11 cellular contexts compared by ENCODE assay signal in the genomic region with DNA sequence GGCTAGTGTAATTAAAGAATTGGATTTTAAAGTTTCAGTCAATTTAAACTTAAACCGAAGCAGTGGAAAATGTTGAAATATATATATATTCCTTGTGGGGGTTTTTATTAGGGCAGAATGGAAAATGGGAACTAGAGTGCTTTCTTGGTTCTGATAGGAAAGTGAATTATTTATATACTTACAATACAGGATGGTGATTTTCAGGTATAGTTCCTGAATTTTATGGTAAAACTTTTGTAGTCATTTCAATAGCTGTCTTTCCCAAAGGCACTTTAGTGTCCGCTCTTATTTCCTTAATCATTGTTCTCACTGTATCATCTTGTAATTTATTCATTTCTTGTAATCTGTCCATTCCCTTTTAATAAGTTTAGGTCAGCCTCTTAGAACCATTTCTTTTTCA. TPM values are rescaled to one million over a fixed set of nuclear protein-coding genes. Genes with fewer than 3 reads are reported as not detected.
DNase-seq lines count a peak whose midpoint lies in the region; ATAC-seq, FAIRE-seq and TF ChIP-seq lines count a peak whose summit lies in the region.
"Had no signal": no experiment of that assay in that cellular context is flagged by ENCODE, and none has a peak within 500 bp of the region (broad histone marks: within the 10 kb centered on the region; RNA-seq: fewer than 3 reads in every experiment).

No MANE protein-coding gene starts in this region.

- H3K27me3 ChIP-seq in HUES6 (ENCODE audit: control insufficient read depth, insufficient read depth, low read length) (no peaks in the 10 kb centered on the region), K562 (ENCODE audit: control insufficient read depth in 2 of 2, insufficient read depth in 2 of 2, low read length in 2 of 2) (no peaks in the 10 kb centered on the region), foreskin keratinocyte (no peaks in the 10 kb centered on the region)

- peak overlapping the region; percentile 95 for H3K4me2 ChIP-seq in K562 (ENCODE audit: insufficient read depth, low read length)

- H3K9me3 ChIP-seq in HUES6 (ENCODE audit: control insufficient read depth, insufficient read depth, low read depth, low read length) (no peaks in the 10 kb centered on the region), K562 (replicated peaks; ENCODE audit: control insufficient read depth, insufficient read depth, low read depth, low read length) (no peaks in the 10 kb centered on the region), mesodermal cell (ENCODE audit: control insufficient read depth, low read length) (no peaks in the 10 kb centered on the region)

- peaks cover 38% of the 10 kb centered on the region for H4K20me1 ChIP-seq in K562 (replicated peaks; ENCODE audit: control insufficient read depth, insufficient read depth, low read length)

- TF ChIP-seq CTCF in AG10803 (conservative IDR thresholded peaks at IDR 0.05; ENCODE audit: low read length) (no peak), K562 (IDR thresholded peaks at IDR 0.05 in 2 of 3, conservative IDR thresholded peaks at IDR 0.05 in 1 of 3; ENCODE audit: insufficient read depth in 2 of 3, low read depth in 1 of 3, low read length in 3 of 3) (no peak), foreskin keratinocyte (conservative IDR thresholded peaks at IDR 0.05) (no peak)

- FAIRE-seq in K562 (lab: Jason Lieb, UNC), result no peak

- no TSS peak for BruUV-seq in K562 (replicated peaks; lab: Mats Ljungman, UMichigan)

- TF ChIP-seq EP300 in K562 (IDR thresholded peaks at IDR 0.05; ENCODE audit: low read length), result no peak

- POLR2A ChIA-PET in K562 (lab: Yijun Ruan, JAX), result interaction anchor here (1.4 kb wide), 1 partner anchor 9 kb away, joined by 5 read pairs; no protein-coding TSS in a partner anchor

- peaks cover 67% of the 10 kb centered on the region for H3K36me3 ChIP-seq in HUES6 (ENCODE audit: control insufficient read depth, insufficient read depth, low read length)
- peaks cover 67% of the 10 kb centered on the region for H3K36me3 ChIP-seq in K562 (ENCODE audit: control insufficient read depth, insufficient read depth, low read length)
- peaks cover 66% of the 10 kb centered on the region for H3K36me3 ChIP-seq in mesodermal cell (ENCODE audit: control insufficient read depth, insufficient read depth, low read length)

- intact Hi-C loops in K562 (cut with micrococcal nuclease), result no loop called here

- ATAC-seq in K562 (no peak), foreskin keratinocyte (no peak)

- H3K4me3 ChIP-seq in AG10803 (ENCODE audit: low read length) (peak overlapping the region; percentile 89), HUES6 (ENCODE audit: low read depth, low read length) (peak overlapping the region; percentile 80), K562 (peak overlapping the region; percentile 83), mesodermal cell (ENCODE audit: extremely low read depth, insufficient read depth, low read length, poor library complexity, severe bottlenecking) (peak overlapping the region; percentile 96)

- TF ChIP-seq RAD21 in K562 (CRISPR knock-in tag; conservative IDR thresholded peaks at IDR 0.05 in 1 of 2, IDR thresholded peaks at IDR 0.05 in 1 of 2), result no peak

- no peak for TF ChIP-seq POLR2A in K562 (conservative IDR thresholded peaks at IDR 0.05)

- H2AFZ ChIP-seq in K562 (ENCODE audit: low read depth, low read length), result no peak overlapping the region

- H3K27ac ChIP-seq in HUES6 (ENCODE audit: low read depth, low read length) (0 out of 2 replicates have a peak overlapping the region, but pooled peaks have one; percentile 21), K562 (ENCODE audit: extremely low read depth, low read depth, low read length) (peak overlapping the region; percentile 86; the same call in 2 of the 3 replicates), mesodermal cell (ENCODE audit: low read depth, low read length, severe bottlenecking) (peak overlapping the region; percentile 10), foreskin keratinocyte (no peak overlapping the region)

- H3K4me1 ChIP-seq in HUES6 (ENCODE audit: control insufficient read depth, insufficient read depth, low read length), result peaks cover 12% of the 10 kb centered on the region
- H3K4me1 ChIP-seq in K562 (replicated peaks in 1 of 2; ENCODE audit: control insufficient read depth in 2 of 2, insufficient read depth in 2 of 2, low read length in 2 of 2), result peaks cover 0 to 2% of the 10 kb centered on the region in 2 experiments; a peak in 3 of 5 replicates
- peaks cover 23% of the 10 kb centered on the region for H3K4me1 ChIP-seq in mesodermal cell (ENCODE audit: control insufficient read depth, insufficient read depth, low read length, poor library complexity, severe bottlenecking)
- H3K4me1 ChIP-seq in foreskin keratinocyte, result peaks cover 22% of the 10 kb centered on the region

- peaks cover 69% of the 10 kb centered on the region for H3K79me2 ChIP-seq in K562 (ENCODE audit: control insufficient read depth, insufficient read depth, low read length)

- in situ Hi-C loops in K562 (cut with MboI), result no loop called here

- 0% methylated on average over 2 of the region's 2 CpGs for WGBS in K562 (ENCODE audit: insufficient coverage, low coverage, missing lambda C conversion rate)
- 80% methylated on average over 1 of the region's 2 CpGs; no CpG with 5 or more reads in 1 of the 2 experiments for WGBS in mesodermal cell (ENCODE audit: insufficient coverage in 2 of 2), 2 experiments

- DNase-seq in AG10803 (ENCODE audit: low read depth) (no peak), K562 (ENCODE audit: extremely low read depth in 1 of 4, low spot score in 3 of 4) (no peak), islet precursor cell (no peak), foreskin keratinocyte (no peak), NCI-H526 (lab: John Stamatoyannopoulos, UW) (no peak), NCI-H446 treated with DMSO at 0.1 percent for 48 hours (lab: John Stamatoyannopoulos, UW) (no peak)
- DNase-seq: GDM1, IMR-90, SHP77 had no signal

- peaks cover 10% of the 10 kb centered on the region for H3K9me1 ChIP-seq in K562 (ENCODE audit: control insufficient read depth, insufficient read depth, low read length)

- CTCF ChIA-PET in K562 (lab: Yijun Ruan, JAX; ENCODE audit: low intra/inter-chr PET ratio), result interaction anchor here (0.6 kb wide), 1 partner anchor 165 kb away, joined by 7 read pairs; no protein-coding TSS in a partner anchor

- H3K9ac ChIP-seq in HUES6 (ENCODE audit: low read length), result peak overlapping the region; percentile 96
- peak overlapping the region in 1 of 2 experiments; percentile 97; a peak in 2 of 4 replicates for H3K9ac ChIP-seq in K562 (ENCODE audit: insufficient read depth in 1 of 2, low read depth in 2 of 2, low read length in 2 of 2)

TF ChIP-seq in K562, 482 proteins besides CTCF, POLR2A, EP300 and RAD21:
- TF ChIP-seq PHF8 (IDR thresholded peaks at IDR 0.05; ENCODE audit: borderline replicate concordance, low read length) (no peak), RBFOX2 (IDR thresholded peaks at IDR 0.05; ENCODE audit: low read depth, low read length) (peak; percentile 57), KLF16 (IDR thresholded peaks at IDR 0.05) (no peak)

RNA-seq across cellular contexts. Expression of a gene that starts 1.9 kb away (rescaled TPM):
- 189 and 251 TPM in 2 replicates for total RNA-seq in K562 (2011; cell fraction: chromatin; rRNA removed; ENCODE audit: low replicate concordance)
- 470 and 540 TPM in 2 replicates for total RNA-seq in K562 (2011; cell fraction: nucleolus; rRNA removed)
- total RNA-seq in K562 (2011; cell fraction: nucleoplasm; rRNA removed), result 645 and 1,259 TPM in 2 replicates
- total RNA-seq in K562 (2014; rRNA removed) (1,954 and 2,610 TPM in 2 replicates), K562 (2014; rRNA removed; fragmentation: Illumina TruSeq; extraction: Trizol) (2,970 and 2,991 TPM in 2 replicates), K562 (2015; rRNA removed; fragmentation: Illumina TruSeq; extraction: Trizol) (3,128 and 3,349 TPM in 2 replicates), K562 (2021) (2,073 and 2,273 TPM in 2 replicates), foreskin keratinocyte (3,814 and 4,088 TPM in 2 replicates)
- polyA plus RNA-seq in K562 (2011; rRNA removed) (2,373 and 2,467 TPM in 2 replicates), K562 (2014; fragmentation: Illumina TruSeq; extraction: Trizol) (2,856 and 3,318 TPM in 2 replicates), K562 (2014; fragmentation: Nextera tagmentation; extraction: Ambion mirVana) (1,000 to 10,000 TPM; 2,078 to 2,436 TPM), K562 (2014; rRNA removed) (1,938 and 2,430 TPM in 2 replicates), foreskin keratinocyte (5,509 and 5,859 TPM in 2 replicates)
- polyA plus RNA-seq in K562 (2011; cell fraction: cytosol; rRNA removed), result 982 and 1,470 TPM in 2 replicates
- polyA plus RNA-seq in K562 (2011; cell fraction: nucleus; rRNA removed), result 1,025 and 1,886 TPM in 2 replicates
- 3,284 and 4,946 TPM in 2 replicates for polyA plus RNA-seq in K562 (2012)
- 655 and 700 TPM in 2 replicates for polyA minus RNA-seq in K562 (2011; rRNA and poly(A)+ RNA removed)
- 685 and 976 TPM in 2 replicates for polyA minus RNA-seq in K562 (2011; cell fraction: cytosol; rRNA and poly(A)+ RNA removed)
- polyA minus RNA-seq in K562 (2011; cell fraction: nucleus; rRNA and poly(A)+ RNA removed), result 201 and 409 TPM in 2 replicates
- 2,301 TPM for polyA plus RNA-seq in mesodermal cell (2013, experiment 1 of 2)
- polyA plus RNA-seq in mesodermal cell (2013, experiment 2 of 2), result 2,230 TPM
